Comparison of ENCODE assay signal across 22 cellular contexts in the genomic region with DNA sequence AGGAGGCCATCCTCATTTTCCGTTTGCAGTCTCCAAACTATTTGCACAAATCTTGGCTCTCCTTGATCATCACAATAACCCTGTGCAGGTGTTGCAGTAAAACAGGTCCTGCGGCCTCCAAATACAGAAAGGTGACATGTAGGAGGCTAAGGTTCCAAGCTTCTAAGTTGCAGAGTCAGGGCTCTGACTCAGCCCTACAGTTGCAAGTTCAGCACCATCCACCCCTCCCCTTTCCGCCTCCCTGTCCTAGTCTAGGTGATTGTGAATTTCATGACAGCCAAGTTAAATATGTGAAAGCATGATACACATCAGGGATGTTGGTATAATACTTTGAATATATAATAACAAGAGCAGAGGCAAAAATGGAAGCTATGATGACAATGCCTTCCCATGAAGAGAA.
"Had no signal": no experiment of that assay in that cellular context is flagged by ENCODE, and none has a peak within 500 bp of the region (broad histone marks: within the 10 kb centered on the region; RNA-seq: fewer than 3 reads in every experiment).

No MANE protein-coding gene starts in this region.

- DNase-seq: KBM-7; NCI-H1092 treated with DMSO at 0.1 percent for 48 hours; NCI-H1436; NCI-H187; NCI-H2029; NCI-H2081 treated with DMSO at 0.1 percent for 48 hours; NCI-H2171; NCI-H226; NCI-H446; NCI-H510A; NCI-H524 treated with DMSO at 0.1 percent for 48 hours; NCI-H69; NCI-H774; NK-92 treated with Interleukin-12 subunit alpha and Interleukin-12 subunit beta, amount 100 ng/mL, for 24 hours; SHP77 treated with DMSO at 0.1 percent for 48 hours; SJCRH30; T-helper 1 cell had no signal

- H3K27ac ChIP-seq: HL-60, RWPE1, SJCRH30 had no signal

- ATAC-seq: Right ventricle myocardium inferior, SK-N-SH treated with all-trans-retinoic acid at 6 μM for 48 hours had no signal

- H3K36me3 ChIP-seq: SJCRH30 had no signal

- H3K9me3 ChIP-seq: SJCRH30 had no signal

- H3K4me3 ChIP-seq: SJCRH30 had no signal

- FAIRE-seq: RCC 7860 had no signal

- H3K4me1 ChIP-seq: SJCRH30 had no signal
